In the genomic region with DNA sequence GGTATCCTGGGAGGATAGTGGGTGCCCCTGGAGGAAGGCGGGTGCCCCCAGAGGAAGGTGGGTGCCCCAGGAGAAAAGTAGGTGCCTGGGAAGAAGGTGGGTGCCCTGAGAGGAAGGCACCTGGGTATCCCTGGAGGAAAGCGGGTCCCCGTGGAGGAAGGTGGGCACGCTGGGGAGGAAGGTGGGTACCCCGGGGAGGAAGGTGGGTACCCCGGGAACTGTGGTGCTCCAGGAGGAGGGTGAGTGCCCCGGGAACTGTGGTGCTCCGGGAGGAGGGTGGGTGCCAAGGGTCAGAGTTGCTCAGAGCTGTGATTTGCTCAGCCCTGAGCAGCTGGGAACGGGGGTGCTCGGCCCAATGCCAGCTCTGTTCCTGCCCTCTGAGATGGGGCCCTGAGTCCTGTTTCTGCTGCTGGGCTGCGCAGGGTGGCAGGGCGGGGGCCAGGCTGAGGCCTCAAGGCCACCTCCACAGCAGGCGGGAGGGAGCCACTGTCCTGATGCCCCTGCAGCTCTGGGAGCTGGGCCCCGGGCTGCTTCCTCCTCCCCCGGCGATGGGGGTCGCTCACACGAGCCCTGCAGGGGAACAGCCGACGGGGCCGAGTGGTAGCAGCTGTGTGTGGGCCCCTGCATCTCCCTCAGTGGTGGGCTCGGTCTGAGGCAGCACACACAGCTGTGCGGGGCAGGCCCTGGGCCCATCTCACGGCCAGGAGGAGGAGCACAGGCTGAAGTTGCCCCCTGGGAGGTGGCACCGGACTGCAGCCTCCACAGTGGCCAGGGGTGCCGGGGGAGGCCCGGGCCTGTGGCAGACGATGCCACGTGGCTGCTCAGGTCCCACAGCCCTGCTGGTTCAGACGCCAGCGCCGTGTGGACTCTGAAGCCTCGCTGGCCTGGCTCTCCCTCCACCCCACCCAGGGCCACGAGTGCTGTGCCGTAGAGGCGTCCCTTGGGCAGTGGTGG, we compare ENCODE assay signal across 1 cellular context.
TF ChIP-seq lines count a peak whose summit lies in the region.

No MANE protein-coding gene starts in this region.

TF ChIP-seq in K562, 482 proteins besides CTCF, POLR2A, EP300 and RAD21:
- peak; percentile 61; the same call in 1 of the 2 replicates for TF ChIP-seq ZNF263 (CRISPR knock-in tag; IDR thresholded peaks at IDR 0.05; ENCODE audit: borderline replicate concordance)
- TF ChIP-seq HNRNPL (IDR thresholded peaks at IDR 0.05; ENCODE audit: low read depth, low read length), result peak; percentile 39; the same call in 1 of the 2 replicates
- TF ChIP-seq ZNF780A (CRISPR knock-in tag; IDR thresholded peaks at IDR 0.05), result no peak
